ENCODE assay signal across 14 cellular contexts in genomic region chr3:76487446-76487845, GRCh38.
"Had no signal": no experiment of that assay in that cellular context is flagged by ENCODE, and none has a peak within 500 bp of the region (broad histone marks: within the 10 kb centered on the region; RNA-seq: fewer than 3 reads in every experiment).

No MANE protein-coding gene starts in this region.

- H3K27me3 ChIP-seq: upper lobe of right lung had no signal

- H3K4me1 ChIP-seq: left ventricle myocardium inferior, psoas muscle, upper lobe of right lung had no signal

- H3K27ac ChIP-seq: coronary artery, left ventricle myocardium inferior, psoas muscle, upper lobe of right lung had no signal

- H3K4me3 ChIP-seq: coronary artery, left ventricle myocardium inferior, psoas muscle, upper lobe of right lung had no signal

- H3K9me3 ChIP-seq: upper lobe of right lung had no signal

- DNase-seq: activated CD4-positive, alpha-beta T cell treated with anti-CD3 and anti-CD28 coated beads, Interleukin-2, amount 50 U/mL, for 48 hours; activated CD4-positive, CD25-positive, alpha-beta regulatory T cell treated with anti-CD3 and anti-CD28 coated beads, Interleukin-2, amount 50 U/mL, for 72 hours; caudate nucleus; effector CD4-positive, alpha-beta T cell; immature natural killer cell; left ventricle myocardium inferior; occipital lobe; psoas muscle; stimulated activated CD4-positive, alpha-beta T cell treated with anti-CD3 and anti-CD28 coated beads, Interleukin-12 subunit alpha, Interleukin-12 subunit beta, amount 100 ng/mL, for 4 hours; stimulated activated CD4-positive, alpha-beta T cell treated with anti-CD3 and anti-CD28 coated beads, Interleukin-4, amount 100 ng/mL, for 1 hour; stimulated activated CD8-positive, alpha-beta memory T cell treated with anti-CD3 and anti-CD28 coated beads, Interleukin-4, amount 100 ng/mL, for 48 hours; stimulated activated naive CD8-positive, alpha-beta T cell treated with anti-CD3 and anti-CD28 coated beads, Interleukin-15, Interleukin-2, amounts not matched to agents 100 U/mL and 50 U/mL, for 24 hours; upper lobe of right lung had no signal

- H3K36me3 ChIP-seq: left ventricle myocardium inferior, upper lobe of right lung had no signal
